Comparison of ENCODE assay signal across 8 cellular contexts in genomic region chr22:19631899-19632670, GRCh38.
DNase-seq lines count a peak whose midpoint lies in the region; ATAC-seq, FAIRE-seq and TF ChIP-seq lines count a peak whose summit lies in the region.

No MANE protein-coding gene starts in this region.

- peak; percentile 78 for TF ChIP-seq CTCF in HFFc6 (IDR thresholded peaks at IDR 0.05)
- peak; percentile 20 for TF ChIP-seq CTCF in SU-DHL-6 (IDR thresholded peaks at IDR 0.05; ENCODE audit: insufficient read depth, low read length, poor library complexity, severe bottlenecking)
- TF ChIP-seq CTCF in omental fat pad (IDR thresholded peaks at IDR 0.05) = no peak

- no peaks in the 10 kb centered on the region for H3K27me3 ChIP-seq in SU-DHL-6 (ENCODE audit: low read length)

- H3K79me2 ChIP-seq in SU-DHL-6 (ENCODE audit: insufficient read depth, low read length) = no peaks in the 10 kb centered on the region

- peaks cover 33% of the 10 kb centered on the region for H3K27me3 Mint-ChIP-seq in HFFc6 (ENCODE audit: insufficient read depth)

- no peak overlapping the region for H3K4me3 Mint-ChIP-seq in HFFc6
- no peak overlapping the region for H3K4me3 Mint-ChIP-seq in stimulated activated effector memory CD8-positive, alpha-beta T cell treated with anti-CD3 and anti-CD28 coated beads, Interleukin-12 subunit alpha, Interleukin-12 subunit beta, amount 100 ng/mL, for 72 hours

- DNase-seq in COR-L47 (lab: John Stamatoyannopoulos, UW) (peak; percentile 35), HFFc6 (peak; percentile 11), hepatic stellate cell (ENCODE audit: low spot score) (peak; percentile 48), RCC 7860 (ENCODE audit: low spot score) (no peak), omental fat pad (ENCODE audit: low spot score) (no peak)
- DNase-seq in stimulated activated effector memory CD8-positive, alpha-beta T cell treated with anti-CD3 and anti-CD28 coated beads, Interleukin-12 subunit alpha, Interleukin-12 subunit beta, amount 100 ng/mL, for 72 hours (ENCODE audit: low spot score in 2 of 2) = no peak

- H3K9me3 ChIP-seq in SU-DHL-6 (ENCODE audit: insufficient read depth, low read length) = no peaks in the 10 kb centered on the region

- no peaks in the 10 kb centered on the region for H3K36me3 ChIP-seq in SU-DHL-6 (ENCODE audit: low read length)

- H3F3A ChIP-seq in SU-DHL-6 (ENCODE audit: insufficient read depth) = no peaks in the 10 kb centered on the region

- H3K36me3 Mint-ChIP-seq in HFFc6 (ENCODE audit: low read depth) = no peaks in the 10 kb centered on the region
- H3K36me3 Mint-ChIP-seq in stimulated activated effector memory CD8-positive, alpha-beta T cell treated with anti-CD3 and anti-CD28 coated beads, Interleukin-12 subunit alpha, Interleukin-12 subunit beta, amount 100 ng/mL, for 72 hours = no peaks in the 10 kb centered on the region

- H3K27ac Mint-ChIP-seq in HFFc6 = no peak overlapping the region
- no peak overlapping the region for H3K27ac Mint-ChIP-seq in stimulated activated effector memory CD8-positive, alpha-beta T cell treated with anti-CD3 and anti-CD28 coated beads, Interleukin-12 subunit alpha, Interleukin-12 subunit beta, amount 100 ng/mL, for 72 hours

- H3K9ac ChIP-seq in SU-DHL-6 (ENCODE audit: low read length) = no peak overlapping the region

- no peaks in the 10 kb centered on the region for H3K9me3 Mint-ChIP-seq in HFFc6
- no peaks in the 10 kb centered on the region for H3K9me3 Mint-ChIP-seq in stimulated activated effector memory CD8-positive, alpha-beta T cell treated with anti-CD3 and anti-CD28 coated beads, Interleukin-12 subunit alpha, Interleukin-12 subunit beta, amount 100 ng/mL, for 72 hours

- H3K4me1 Mint-ChIP-seq in HFFc6 (ENCODE audit: low read depth) = peaks cover 11% of the 10 kb centered on the region
- peaks cover 6% of the 10 kb centered on the region for H3K4me1 Mint-ChIP-seq in stimulated activated effector memory CD8-positive, alpha-beta T cell treated with anti-CD3 and anti-CD28 coated beads, Interleukin-12 subunit alpha, Interleukin-12 subunit beta, amount 100 ng/mL, for 72 hours

- no peak overlapping the region for H3K4me3 ChIP-seq in SU-DHL-6 (ENCODE audit: insufficient read depth, low read length, poor library complexity, severe bottlenecking)

- ATAC-seq in GM19395 (IDR thresholded peaks at IDR 0.05; ENCODE audit: unreplicated experiment) (no peak), omental fat pad (ENCODE audit: low FRiP score) (no peak)
- ATAC-seq in stimulated activated effector memory CD8-positive, alpha-beta T cell treated with anti-CD3 and anti-CD28 coated beads, Interleukin-12 subunit alpha, Interleukin-12 subunit beta, amount 100 ng/mL, for 72 hours = no peak

- H2AFZ ChIP-seq in SU-DHL-6 (ENCODE audit: low read depth, low read length, severe bottlenecking) = no peak overlapping the region

- no peaks in the 10 kb centered on the region for H4K20me1 ChIP-seq in SU-DHL-6 (ENCODE audit: low read depth, low read length)

- FAIRE-seq in RCC 7860 (lab: Jason Lieb, UNC) = no peak

- H3K4me2 ChIP-seq in SU-DHL-6 (ENCODE audit: low read depth, low read length, poor library complexity, severe bottlenecking) = no peak overlapping the region

- no peaks in the 10 kb centered on the region for H3K9me2 ChIP-seq in SU-DHL-6 (replicated peaks; ENCODE audit: insufficient read depth, low read length)

- no peak overlapping the region for H3K27ac ChIP-seq in SU-DHL-6 (ENCODE audit: low read depth, low read length)

Comparison
In these comparisons a context has a peak if more than half of its experiments do, and no peak if none do; other contexts are left out.
1. DNase-seq: peak in COR-L47 (single experiment), HFFc6 (single experiment) and hepatic stellate cell (single experiment); none in RCC 7860 (single experiment), stimulated activated effector memory CD8-positive, alpha-beta T cell treated with anti-CD3 and anti-CD28 coated beads, Interleukin-12 subunit alpha, Interleukin-12 subunit beta, amount 100 ng/mL, for 72 hours (0 of 2) and omental fat pad (single experiment).
2. CTCF ChIP-seq: peak in HFFc6 (single experiment) and SU-DHL-6 (single experiment); none in omental fat pad (0 of 3).